Comparison of ENCODE assay signal across 1 cellular context in genomic region chr17:43129671-43130010, GRCh38.
A peak's percentile ranks its signal among the peaks of the same experiment; 100 is the strongest.
TF ChIP-seq lines count a peak whose summit lies in the region.

No MANE protein-coding gene starts in this region.

TF ChIP-seq in K562, 482 proteins besides CTCF, POLR2A, EP300 and RAD21:
- TF ChIP-seq FOXJ3 (CRISPR knock-in tag; IDR thresholded peaks at IDR 0.05) (no peak), ZBTB33 (CRISPR knock-in tag; IDR thresholded peaks at IDR 0.05) (0 out of 2 replicates have a peak, but pooled peaks have one; percentile 3)
